Comparison of ENCODE assay signal across 9 cellular contexts in genomic region chr9:21160178-21160577, GRCh38. TPM values are rescaled to one million over a fixed set of nuclear protein-coding genes. Genes with fewer than 3 reads are reported as not detected.
DNase-seq lines count a peak whose midpoint lies in the region; ATAC-seq and TF ChIP-seq lines count a peak whose summit lies in the region.
"Had no signal": no experiment of that assay in that cellular context is flagged by ENCODE, and none has a peak within 500 bp of the region (broad histone marks: within the 10 kb centered on the region; RNA-seq: fewer than 3 reads in every experiment).

No MANE protein-coding gene starts in this region.

- no peak overlapping the region for H2BK15ac ChIP-seq in H9 (ENCODE audit: low read depth, low read length)

- H2BK20ac ChIP-seq in H9 (ENCODE audit: low read depth, low read length, poor library complexity, severe bottlenecking) = no peak overlapping the region

- no peak overlapping the region for H4K8ac ChIP-seq in H9 (replicated peaks; ENCODE audit: insufficient read length, low read depth, low read length)

- no peaks in the 10 kb centered on the region for H3K27me3 ChIP-seq in tibial nerve
- H3K27me3 ChIP-seq in H9 (ENCODE audit: insufficient read depth, low read length) = no peaks in the 10 kb centered on the region

- H3K18ac ChIP-seq in H9 (ENCODE audit: insufficient read length, low read depth, low read length) = no peak overlapping the region

- H3K23me2 ChIP-seq in H9 (ENCODE audit: insufficient read length, low read depth, low read length, poor library complexity, severe bottlenecking) = no peaks in the 10 kb centered on the region

- no peak overlapping the region for H3K4me3 Mint-ChIP-seq in activated naive CD4-positive, alpha-beta T cell treated with anti-CD3 and anti-CD28 coated beads for 36 hours
- H3K4me3 Mint-ChIP-seq in activated CD8-positive, alpha-beta T cell treated with anti-CD3 and anti-CD28 coated beads, Interleukin-2, amount 10 ng/mL, durations not matched to agents 7 days and 5 days = peak overlapping the region; percentile 60
- no peak overlapping the region for H3K4me3 Mint-ChIP-seq in stimulated activated effector memory CD8-positive, alpha-beta T cell treated with anti-CD3 and anti-CD28 coated beads, Interleukin-12 subunit alpha, Interleukin-12 subunit beta, amount 100 ng/mL, for 72 hours
- H3K4me3 Mint-ChIP-seq in H9 = no peak overlapping the region

- peaks cover 4% of the 10 kb centered on the region for H3K9me3 Mint-ChIP-seq in activated naive CD4-positive, alpha-beta T cell treated with anti-CD3 and anti-CD28 coated beads for 36 hours
- H3K9me3 Mint-ChIP-seq in activated CD8-positive, alpha-beta T cell treated with anti-CD3 and anti-CD28 coated beads, Interleukin-2, amount 10 ng/mL, durations not matched to agents 7 days and 5 days (ENCODE audit: insufficient read depth) = peaks cover 10% of the 10 kb centered on the region
- no peaks in the 10 kb centered on the region for H3K9me3 Mint-ChIP-seq in stimulated activated effector memory CD8-positive, alpha-beta T cell treated with anti-CD3 and anti-CD28 coated beads, Interleukin-12 subunit alpha, Interleukin-12 subunit beta, amount 100 ng/mL, for 72 hours
- H3K9me3 Mint-ChIP-seq in H9 = no peaks in the 10 kb centered on the region; a peak in 2 of 5 replicates

- no peaks in the 10 kb centered on the region for H4K20me1 ChIP-seq in H9 (ENCODE audit: control insufficient read depth, insufficient read depth, insufficient read length)

- 10 to 16% methylated on average over 1 of the region's 1 CpG for WGBS in tibial nerve, 2 donors
- no CpG with 5 or more reads among the region's 1 CpG for WGBS in H9 (ENCODE audit: extremely low coverage, insufficient read length, low lambda C conversion rate)

- TF ChIP-seq POLR2A in tibial nerve (IDR thresholded peaks at IDR 0.05) = no peak

- no peak for TF ChIP-seq EP300 in tibial nerve (IDR thresholded peaks at IDR 0.05)

- H2AFZ ChIP-seq in H9 (ENCODE audit: low read length) = no peak overlapping the region

- H3K36me3 Mint-ChIP-seq in activated naive CD4-positive, alpha-beta T cell treated with anti-CD3 and anti-CD28 coated beads for 36 hours (ENCODE audit: low read depth) = no peaks in the 10 kb centered on the region
- H3K36me3 Mint-ChIP-seq in activated CD8-positive, alpha-beta T cell treated with anti-CD3 and anti-CD28 coated beads, Interleukin-2, amount 10 ng/mL, durations not matched to agents 7 days and 5 days (ENCODE audit: low read depth) = peaks cover 31% of the 10 kb centered on the region
- H3K36me3 Mint-ChIP-seq in stimulated activated effector memory CD8-positive, alpha-beta T cell treated with anti-CD3 and anti-CD28 coated beads, Interleukin-12 subunit alpha, Interleukin-12 subunit beta, amount 100 ng/mL, for 72 hours = peaks cover 6% of the 10 kb centered on the region
- H3K36me3 Mint-ChIP-seq in H9 (ENCODE audit: insufficient read depth in 1 of 3, low read depth in 3 of 3) = no peaks in the 10 kb centered on the region

- H3T11ph ChIP-seq in H9 (ENCODE audit: low read length) = no peak overlapping the region

- H3K23ac ChIP-seq in H9 (ENCODE audit: insufficient read length, low read depth, low read length) = no peak overlapping the region

- no peak overlapping the region for H3K56ac ChIP-seq in H9 (ENCODE audit: insufficient read length, low read depth, low read length)

- H3K9me3 ChIP-seq in tibial nerve = no peaks in the 10 kb centered on the region
- no peaks in the 10 kb centered on the region for H3K9me3 ChIP-seq in H9 (ENCODE audit: control insufficient read depth, low read depth, low read length)

- no peak overlapping the region for H3K14ac ChIP-seq in H9 (ENCODE audit: insufficient read depth, low read length)

- peaks cover 25% of the 10 kb centered on the region for H3K4me1 Mint-ChIP-seq in activated naive CD4-positive, alpha-beta T cell treated with anti-CD3 and anti-CD28 coated beads for 36 hours (ENCODE audit: low read depth)
- H3K4me1 Mint-ChIP-seq in activated CD8-positive, alpha-beta T cell treated with anti-CD3 and anti-CD28 coated beads, Interleukin-2, amount 10 ng/mL, durations not matched to agents 7 days and 5 days (ENCODE audit: low read depth) = peaks cover 55% of the 10 kb centered on the region
- peaks cover 23% of the 10 kb centered on the region for H3K4me1 Mint-ChIP-seq in stimulated activated effector memory CD8-positive, alpha-beta T cell treated with anti-CD3 and anti-CD28 coated beads, Interleukin-12 subunit alpha, Interleukin-12 subunit beta, amount 100 ng/mL, for 72 hours
- no peaks in the 10 kb centered on the region; a peak in 1 of 4 replicates for H3K4me1 Mint-ChIP-seq in H9

- no peaks in the 10 kb centered on the region for H3K27me3 Mint-ChIP-seq in activated naive CD4-positive, alpha-beta T cell treated with anti-CD3 and anti-CD28 coated beads for 36 hours (ENCODE audit: low read depth)
- H3K27me3 Mint-ChIP-seq in activated CD8-positive, alpha-beta T cell treated with anti-CD3 and anti-CD28 coated beads, Interleukin-2, amount 10 ng/mL, durations not matched to agents 7 days and 5 days (ENCODE audit: low read depth) = no peaks in the 10 kb centered on the region
- no peaks in the 10 kb centered on the region; the same call in 1 of the 2 replicates for H3K27me3 Mint-ChIP-seq in H9 (ENCODE audit: low read depth)

- no peak overlapping the region for H4K91ac ChIP-seq in H9 (ENCODE audit: insufficient read length, low read depth, low read length)

- no peaks in the 10 kb centered on the region for H3K79me2 ChIP-seq in H9 (ENCODE audit: insufficient read depth, low read length)

- no peak overlapping the region for H3K9ac ChIP-seq in H9 (ENCODE audit: extremely low read depth, insufficient read length, low read length)

- no peak overlapping the region for H3K27ac ChIP-seq in tibial nerve
- H3K27ac ChIP-seq in H9 (ENCODE audit: insufficient read length, low read depth, low read length) = no peak overlapping the region

- no peak overlapping the region for H2AK5ac ChIP-seq in H9 (ENCODE audit: insufficient read length, low read length)

- no peaks in the 10 kb centered on the region for H3K79me1 ChIP-seq in H9 (ENCODE audit: insufficient read depth, low read depth, low read length, poor library complexity, severe bottlenecking)

- no peak overlapping the region for H4K5ac ChIP-seq in H9 (ENCODE audit: insufficient read length, low read depth, low read length)

- no peaks in the 10 kb centered on the region for H3K36me3 ChIP-seq in tibial nerve

- H3K4me1 ChIP-seq in tibial nerve (no peaks in the 10 kb centered on the region), H9 (ENCODE audit: insufficient read depth, low read length) (no peaks in the 10 kb centered on the region)

- TF ChIP-seq CTCF in tibial nerve (IDR thresholded peaks at IDR 0.05) (no peak), H9 (conservative IDR thresholded peaks at IDR 0.05) (no peak)

- H3K4ac ChIP-seq in H9 (ENCODE audit: low read depth, low read length) = no peak overlapping the region

- H3K4me3 ChIP-seq in tibial nerve = no peak overlapping the region

- no peak overlapping the region for H3K27ac Mint-ChIP-seq in activated naive CD4-positive, alpha-beta T cell treated with anti-CD3 and anti-CD28 coated beads for 36 hours
- peak overlapping the region; percentile 73 for H3K27ac Mint-ChIP-seq in activated CD8-positive, alpha-beta T cell treated with anti-CD3 and anti-CD28 coated beads, Interleukin-2, amount 10 ng/mL, durations not matched to agents 7 days and 5 days
- no peak overlapping the region for H3K27ac Mint-ChIP-seq in stimulated activated effector memory CD8-positive, alpha-beta T cell treated with anti-CD3 and anti-CD28 coated beads, Interleukin-12 subunit alpha, Interleukin-12 subunit beta, amount 100 ng/mL, for 72 hours
- no peak overlapping the region for H3K27ac Mint-ChIP-seq in H9

- ATAC-seq in HG03103 (IDR thresholded peaks at IDR 0.05; ENCODE audit: low read depth, unreplicated experiment) = peak; percentile 97
- ATAC-seq in activated CD8-positive, alpha-beta T cell treated with anti-CD3 and anti-CD28 coated beads, Interleukin-2, amount 10 ng/mL, durations not matched to agents 7 days and 5 days = peak; percentile 88
- ATAC-seq in stimulated activated effector memory CD8-positive, alpha-beta T cell treated with anti-CD3 and anti-CD28 coated beads, Interleukin-12 subunit alpha, Interleukin-12 subunit beta, amount 100 ng/mL, for 72 hours = peak; percentile 83

- H2BK5ac ChIP-seq in H9 (ENCODE audit: insufficient read length, low read length) = no peak overlapping the region

- no peak overlapping the region for H2BK12ac ChIP-seq in H9 (ENCODE audit: insufficient read length, low read depth, low read length)

- CTCF ChIA-PET in activated naive CD4-positive, alpha-beta T cell treated with anti-CD3 and anti-CD28 coated beads for 36 hours (lab: Charles Lee) = interaction anchor here (0.8 to 1.5 kb wide), 2 partner anchors 18 to 23 kb away, joined by 3 to 4 read pairs; partner anchors contain the start of gene IFNW1
- CTCF ChIA-PET in activated CD8-positive, alpha-beta T cell treated with anti-CD3 and anti-CD28 coated beads, Interleukin-2, amount 10 ng/mL, durations not matched to agents 7 days and 5 days (lab: Charles Lee) = interaction anchor here (1.1 to 3.0 kb wide), 7 partner anchors 14 to 82 kb away, joined by 3 to 14 read pairs (median 5); no protein-coding TSS in a partner anchor

- no peak overlapping the region for H3K4me2 ChIP-seq in H9 (ENCODE audit: insufficient read depth, insufficient read length, low read length)

- peak; percentile 51 for DNase-seq in activated naive CD4-positive, alpha-beta T cell treated with anti-CD3 and anti-CD28 coated beads for 36 hours
- DNase-seq in activated naive CD4-positive, alpha-beta T cell treated with anti-CD3 and anti-CD28 coated beads, Interleukin-2, amount 50 U/mL, for 16 hours = no peak
- peak; percentile 80 for DNase-seq in activated CD8-positive, alpha-beta T cell treated with anti-CD3 and anti-CD28 coated beads, Interleukin-2, amount 10 ng/mL, durations not matched to agents 7 days and 5 days
- no peak for DNase-seq in stimulated activated effector memory CD8-positive, alpha-beta T cell treated with anti-CD3 and anti-CD28 coated beads, Interleukin-12 subunit alpha, Interleukin-12 subunit beta, amount 100 ng/mL, for 72 hours (ENCODE audit: low spot score in 2 of 2)
- DNase-seq in tibial nerve (ENCODE audit: low spot score in 2 of 2) (no peak), NCI-H187 (lab: John Stamatoyannopoulos, UW) (no peak), H9 (no peak)

- intact Hi-C loops in activated naive CD4-positive, alpha-beta T cell treated with anti-CD3 and anti-CD28 coated beads for 36 hours (cut with micrococcal nuclease) = no loop called here

- POLR2A ChIA-PET in activated CD8-positive, alpha-beta T cell treated with anti-CD3 and anti-CD28 coated beads, Interleukin-2, amount 10 ng/mL, durations not matched to agents 7 days and 5 days (lab: Charles Lee) = no interaction called here

- no peak overlapping the region for H2BK120ac ChIP-seq in H9 (ENCODE audit: low read depth, low read length, poor library complexity, severe bottlenecking)

RNA-seq across cellular contexts. Expression of gene IFNA21, which starts 6.3 kb away (rescaled TPM):
- not detected for total RNA-seq in activated naive CD4-positive, alpha-beta T cell treated with anti-CD3 and anti-CD28 coated beads for 36 hours
- not detected for total RNA-seq in activated CD8-positive, alpha-beta T cell treated with anti-CD3 and anti-CD28 coated beads, Interleukin-2, amount 10 ng/mL, durations not matched to agents 7 days and 5 days
- total RNA-seq in tibial nerve (not detected), H9 (2021) (not detected in 2 replicates)
- total RNA-seq: T-helper 2 cell treated with Interferon-gamma antibody and Interleukin-4, amounts not matched to agents 100 ng/mL and 5 ng/mL, for 36 hours had no signal

RNA-seq across cellular contexts. Expression of gene IFNW1, which starts 18.5 kb away (rescaled TPM):
- total RNA-seq in activated naive CD4-positive, alpha-beta T cell treated with anti-CD3 and anti-CD28 coated beads for 36 hours = not detected
- total RNA-seq in activated CD8-positive, alpha-beta T cell treated with anti-CD3 and anti-CD28 coated beads, Interleukin-2, amount 10 ng/mL, durations not matched to agents 7 days and 5 days = not detected
- total RNA-seq in tibial nerve = not detected
- not detected in 2 replicates for total RNA-seq in H9 (2021)
- total RNA-seq: T-helper 2 cell treated with Interferon-gamma antibody and Interleukin-4, amounts not matched to agents 100 ng/mL and 5 ng/mL, for 36 hours had no signal

RNA-seq across cellular contexts. Expression of gene IFNA4, which starts 27.2 kb away (rescaled TPM):
- not detected for total RNA-seq in activated naive CD4-positive, alpha-beta T cell treated with anti-CD3 and anti-CD28 coated beads for 36 hours
- total RNA-seq in activated CD8-positive, alpha-beta T cell treated with anti-CD3 and anti-CD28 coated beads, Interleukin-2, amount 10 ng/mL, durations not matched to agents 7 days and 5 days = not detected
- total RNA-seq in tibial nerve (not detected), H9 (2021) (not detected in 2 replicates)
- total RNA-seq: T-helper 2 cell treated with Interferon-gamma antibody and Interleukin-4, amounts not matched to agents 100 ng/mL and 5 ng/mL, for 36 hours had no signal

RNA-seq across cellular contexts. Expression of gene IFNA7, which starts 41.8 kb away (rescaled TPM):
- not detected for total RNA-seq in activated naive CD4-positive, alpha-beta T cell treated with anti-CD3 and anti-CD28 coated beads for 36 hours
- not detected for total RNA-seq in activated CD8-positive, alpha-beta T cell treated with anti-CD3 and anti-CD28 coated beads, Interleukin-2, amount 10 ng/mL, durations not matched to agents 7 days and 5 days
- total RNA-seq in tibial nerve = not detected
- total RNA-seq in H9 (2021) = not detected in 2 replicates
- total RNA-seq: T-helper 2 cell treated with Interferon-gamma antibody and Interleukin-4, amounts not matched to agents 100 ng/mL and 5 ng/mL, for 36 hours had no signal

RNA-seq across cellular contexts. Expression of gene IFNA10, which starts 46.8 kb away (rescaled TPM):
- total RNA-seq in activated naive CD4-positive, alpha-beta T cell treated with anti-CD3 and anti-CD28 coated beads for 36 hours = not detected
- total RNA-seq in activated CD8-positive, alpha-beta T cell treated with anti-CD3 and anti-CD28 coated beads, Interleukin-2, amount 10 ng/mL, durations not matched to agents 7 days and 5 days = not detected
- total RNA-seq in tibial nerve (not detected), H9 (2021) (not detected in 2 replicates)
- total RNA-seq: T-helper 2 cell treated with Interferon-gamma antibody and Interleukin-4, amounts not matched to agents 100 ng/mL and 5 ng/mL, for 36 hours had no signal

Comparison
In these comparisons a context has a peak if more than half of its experiments do, and no peak if none do; other contexts are left out.
1. DNase-seq: peak in activated naive CD4-positive, alpha-beta T cell treated with anti-CD3 and anti-CD28 coated beads for 36 hours (single experiment) and activated CD8-positive, alpha-beta T cell treated with anti-CD3 and anti-CD28 coated beads, Interleukin-2, amount 10 ng/mL, durations not matched to agents 7 days and 5 days (single experiment); none in activated naive CD4-positive, alpha-beta T cell treated with anti-CD3 and anti-CD28 coated beads, Interleukin-2, amount 50 U/mL, for 16 hours (single experiment), stimulated activated effector memory CD8-positive, alpha-beta T cell treated with anti-CD3 and anti-CD28 coated beads, Interleukin-12 subunit alpha, Interleukin-12 subunit beta, amount 100 ng/mL, for 72 hours (0 of 2), tibial nerve (0 of 2), NCI-H187 (0 of 2) and H9 (single experiment).
2. Peak in every context shown above with its lines, with median percentiles within 50 percentile points of each other: ATAC-seq.